Comparison of ENCODE assay signal across 20 cellular contexts in genomic region chr12:5756443-5756842, GRCh38.
"Had no signal": no experiment of that assay in that cellular context is flagged by ENCODE, and none has a peak within 500 bp of the region (broad histone marks: within the 10 kb centered on the region; RNA-seq: fewer than 3 reads in every experiment).

No MANE protein-coding gene starts in this region.

- H2AFZ ChIP-seq: hepatocyte, neural progenitor cell had no signal

- H3K4me2 ChIP-seq: hepatocyte, neural progenitor cell had no signal

- H3K27me3 ChIP-seq: neural progenitor cell, ovary, right atrium auricular region, tibial nerve, uterus had no signal

- DNase-seq: islet precursor cell; left ventricle myocardium inferior; naive B cell; natural killer cell; nephron progenitor cell; ovary; small intestine; spleen; stimulated activated CD4-positive, alpha-beta T cell treated with anti-CD3 and anti-CD28 coated beads, Interleukin-4, amount 100 ng/mL, for 4 hours; stimulated activated CD8-positive, alpha-beta memory T cell treated with anti-CD3 and anti-CD28 coated beads, Interleukin-4, amount 100 ng/mL, for 48 hours; stimulated activated naive CD4-positive, alpha-beta T cell treated with Interleukin-2 at 50 U/mL for 16 hours; stimulated activated naive CD8-positive, alpha-beta T cell treated with anti-CD3 and anti-CD28 coated beads, Interleukin-15, amount 100 ng/mL, for 72 hours; substantia nigra; uterus had no signal

- H3K4me3 ChIP-seq: hepatocyte, left ventricle myocardium inferior, neural progenitor cell, ovary, right atrium auricular region, spleen, tibial nerve, uterus had no signal

- H3K9ac ChIP-seq: neural progenitor cell had no signal

- H3K36me3 ChIP-seq: left ventricle myocardium inferior, neural progenitor cell, ovary, right atrium auricular region, spleen, tibial nerve, uterus had no signal

- ATAC-seq: natural killer cell; sciatic nerve; stimulated activated memory B cell treated with anti-CD40 and anti-IgM and Interleukin-4, amounts not matched to agents 10 μg/mL and 1 μg/mL and 100 μg/mL, for 72 hours; stimulated activated naive CD8-positive, alpha-beta T cell treated with anti-CD3 and anti-CD28 coated beads, Interleukin-15, amount 100 ng/mL, for 72 hours had no signal

- H3K4me1 ChIP-seq: left ventricle myocardium inferior, right atrium auricular region, spleen, tibial nerve, uterus had no signal

- H3K27ac ChIP-seq: hepatocyte, left ventricle myocardium inferior, neural progenitor cell, ovary, right atrium auricular region, spleen, tibial nerve, uterus had no signal

- H3K9me3 ChIP-seq: ovary, uterus had no signal
